9 cellular contexts compared by ENCODE assay signal in the genomic region with DNA sequence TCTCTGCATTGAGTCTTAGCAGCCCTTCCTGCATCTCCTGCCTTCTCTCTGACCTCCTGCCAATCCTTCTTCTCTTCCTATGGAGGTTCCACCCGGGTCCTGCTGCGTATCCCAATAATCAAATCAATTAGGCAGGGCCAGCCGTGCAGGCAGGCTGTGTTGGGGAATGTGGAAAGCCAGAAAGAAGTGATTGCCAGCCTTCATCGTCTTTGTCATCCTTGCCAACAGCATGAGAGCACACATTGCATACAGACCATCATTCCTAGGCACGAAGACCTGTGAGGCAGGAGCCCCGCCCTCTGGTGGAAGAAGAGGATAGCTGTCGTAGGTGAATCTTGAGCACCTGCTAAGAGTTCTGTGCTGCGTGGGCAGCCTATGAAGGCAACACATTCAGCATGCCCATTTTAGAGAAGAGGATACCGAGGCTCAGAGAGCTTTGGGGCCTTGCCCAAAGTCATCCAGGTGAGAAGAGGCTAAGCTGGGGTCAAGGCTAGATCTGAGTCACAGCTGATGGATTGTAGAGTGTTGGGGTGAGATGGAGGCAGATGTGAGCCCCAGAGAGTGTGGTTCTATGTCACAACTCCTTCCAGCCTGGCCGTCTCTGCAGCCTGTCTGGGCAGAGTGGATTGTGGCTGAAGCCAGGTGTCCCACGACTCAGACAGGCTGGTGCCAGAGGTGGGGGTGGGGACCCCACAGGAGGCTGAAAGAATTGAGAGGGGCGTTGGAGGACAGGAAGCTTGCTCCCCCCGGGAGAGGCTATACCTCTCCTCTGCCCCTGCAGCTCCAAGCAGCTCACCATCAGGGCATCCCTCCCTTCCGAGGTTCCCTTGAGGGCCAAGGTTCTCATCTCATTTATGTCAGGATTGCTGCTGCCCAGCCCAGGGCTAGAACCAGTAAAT. TPM values are rescaled to one million over a fixed set of nuclear protein-coding genes. Genes with fewer than 3 reads are reported as not detected.
DNase-seq lines count a peak whose midpoint lies in the region; ATAC-seq and TF ChIP-seq lines count a peak whose summit lies in the region.
"Had no signal": no experiment of that assay in that cellular context is flagged by ENCODE, and none has a peak within 500 bp of the region (broad histone marks: within the 10 kb centered on the region; RNA-seq: fewer than 3 reads in every experiment).

No MANE protein-coding gene starts in this region.

- no peak for ATAC-seq in activated CD8-positive, alpha-beta T cell treated with anti-CD3 and anti-CD28 coated beads for 36 hours
- no peak for ATAC-seq in activated CD8-positive, alpha-beta T cell treated with anti-CD3 and anti-CD28 coated beads, Interleukin-2, amount 10 ng/mL, durations not matched to agents 7 days and 5 days

- H3K9me3 Mint-ChIP-seq in activated CD8-positive, alpha-beta T cell treated with anti-CD3 and anti-CD28 coated beads for 36 hours = no peaks in the 10 kb centered on the region
- no peaks in the 10 kb centered on the region for H3K9me3 Mint-ChIP-seq in activated CD8-positive, alpha-beta T cell treated with anti-CD3 and anti-CD28 coated beads, Interleukin-2, amount 10 ng/mL, durations not matched to agents 7 days and 5 days (ENCODE audit: insufficient read depth)
- H3K9me3 Mint-ChIP-seq in chondrocyte (ENCODE audit: low read depth) = no peaks in the 10 kb centered on the region

- intact Hi-C loops in activated CD8-positive, alpha-beta T cell treated with anti-CD3 and anti-CD28 coated beads for 36 hours (cut with micrococcal nuclease) = no loop called here

- H3K4me1 Mint-ChIP-seq in activated CD8-positive, alpha-beta T cell treated with anti-CD3 and anti-CD28 coated beads for 36 hours (ENCODE audit: low read depth) = no peaks in the 10 kb centered on the region
- H3K4me1 Mint-ChIP-seq in activated CD8-positive, alpha-beta T cell treated with anti-CD3 and anti-CD28 coated beads, Interleukin-2, amount 10 ng/mL, durations not matched to agents 7 days and 5 days (ENCODE audit: low read depth) = no peaks in the 10 kb centered on the region
- H3K4me1 Mint-ChIP-seq in chondrocyte (ENCODE audit: low read depth) = peaks cover 71% of the 10 kb centered on the region

- H3K4me3 ChIP-seq in Jurkat, Clone E6-1 (ENCODE audit: low read length) = no peak overlapping the region

- peak overlapping the region; percentile 12 for H3K27ac ChIP-seq in substantia nigra (ENCODE audit: low read depth, low read length, poor library complexity, severe bottlenecking)

- DNase-seq in activated CD8-positive, alpha-beta T cell treated with anti-CD3 and anti-CD28 coated beads for 36 hours = peak; percentile 12
- no peak for DNase-seq in activated CD8-positive, alpha-beta T cell treated with anti-CD3 and anti-CD28 coated beads, Interleukin-2, amount 10 ng/mL, durations not matched to agents 7 days and 5 days
- DNase-seq in Jurkat, Clone E6-1 (ENCODE audit: low read depth, low spot score) = peak; percentile 31
- peak; percentile 79 for DNase-seq in chondrocyte (ENCODE audit: low spot score)
- DNase-seq in substantia nigra (lab: John Stamatoyannopoulos, UW) = peak in 1 of 49 donors; percentile 17
- DNase-seq in activated CD4-positive, CD25-positive, alpha-beta regulatory T cell (lab: John Stamatoyannopoulos, UW) = no peak
- no peak for DNase-seq in NCI-H1048 (lab: John Stamatoyannopoulos, UW)
- no peak for DNase-seq in activated effector memory CD4-positive, alpha-beta T cell treated with Interleukin-2 at 50 U/mL for 16 hours
- DNase-seq: NCI-H345 had no signal

- no peak for TF ChIP-seq CTCF in activated CD8-positive, alpha-beta T cell treated with anti-CD3 and anti-CD28 coated beads for 36 hours (IDR thresholded peaks at IDR 0.05)
- TF ChIP-seq CTCF in chondrocyte (IDR thresholded peaks at IDR 0.05) = peak; percentile 28

- CTCF ChIA-PET in activated CD8-positive, alpha-beta T cell treated with anti-CD3 and anti-CD28 coated beads for 36 hours (lab: Charles Lee) = no interaction called here
- CTCF ChIA-PET in activated CD8-positive, alpha-beta T cell treated with anti-CD3 and anti-CD28 coated beads, Interleukin-2, amount 10 ng/mL, durations not matched to agents 7 days and 5 days (lab: Charles Lee) = no interaction called here

- POLR2A ChIA-PET in activated CD8-positive, alpha-beta T cell treated with anti-CD3 and anti-CD28 coated beads for 36 hours (lab: Charles Lee) = no interaction called here
- POLR2A ChIA-PET in activated CD8-positive, alpha-beta T cell treated with anti-CD3 and anti-CD28 coated beads, Interleukin-2, amount 10 ng/mL, durations not matched to agents 7 days and 5 days (lab: Charles Lee) = no interaction called here

- no peak overlapping the region for H3K27ac Mint-ChIP-seq in activated CD8-positive, alpha-beta T cell treated with anti-CD3 and anti-CD28 coated beads for 36 hours
- no peak overlapping the region for H3K27ac Mint-ChIP-seq in activated CD8-positive, alpha-beta T cell treated with anti-CD3 and anti-CD28 coated beads, Interleukin-2, amount 10 ng/mL, durations not matched to agents 7 days and 5 days
- peak overlapping the region; percentile 13 for H3K27ac Mint-ChIP-seq in chondrocyte (ENCODE audit: unreplicated experiment)

- no peak overlapping the region for H3K4me3 Mint-ChIP-seq in activated CD8-positive, alpha-beta T cell treated with anti-CD3 and anti-CD28 coated beads for 36 hours
- H3K4me3 Mint-ChIP-seq in activated CD8-positive, alpha-beta T cell treated with anti-CD3 and anti-CD28 coated beads, Interleukin-2, amount 10 ng/mL, durations not matched to agents 7 days and 5 days = no peak overlapping the region
- no peak overlapping the region for H3K4me3 Mint-ChIP-seq in chondrocyte (ENCODE audit: unreplicated experiment)

- peaks cover 2% of the 10 kb centered on the region for H3K27me3 Mint-ChIP-seq in activated CD8-positive, alpha-beta T cell treated with anti-CD3 and anti-CD28 coated beads for 36 hours
- peaks cover 2% of the 10 kb centered on the region for H3K27me3 Mint-ChIP-seq in activated CD8-positive, alpha-beta T cell treated with anti-CD3 and anti-CD28 coated beads, Interleukin-2, amount 10 ng/mL, durations not matched to agents 7 days and 5 days (ENCODE audit: low read depth)
- H3K27me3 Mint-ChIP-seq in chondrocyte (ENCODE audit: low read depth) = no peaks in the 10 kb centered on the region

- no peaks in the 10 kb centered on the region for H3K36me3 Mint-ChIP-seq in activated CD8-positive, alpha-beta T cell treated with anti-CD3 and anti-CD28 coated beads for 36 hours (ENCODE audit: low read depth)
- H3K36me3 Mint-ChIP-seq in activated CD8-positive, alpha-beta T cell treated with anti-CD3 and anti-CD28 coated beads, Interleukin-2, amount 10 ng/mL, durations not matched to agents 7 days and 5 days (ENCODE audit: low read depth) = no peaks in the 10 kb centered on the region
- peaks cover 1% of the 10 kb centered on the region for H3K36me3 Mint-ChIP-seq in chondrocyte (ENCODE audit: low read depth)

RNA-seq across cellular contexts. Expression of gene C14orf132, which starts 12.7 kb away (rescaled TPM):
- total RNA-seq in activated CD8-positive, alpha-beta T cell treated with anti-CD3 and anti-CD28 coated beads for 36 hours = 1 to 10 TPM; 1.6 to 2.3 TPM
- under 1 TPM; 0.42 to 0.50 TPM for total RNA-seq in activated CD8-positive, alpha-beta T cell treated with anti-CD3 and anti-CD28 coated beads, Interleukin-2, amount 10 ng/mL, durations not matched to agents 7 days and 5 days
- 8.5 TPM for polyA plus RNA-seq in Jurkat, Clone E6-1 (2012; ENCODE audit: insufficient read depth, insufficient read length)
- total RNA-seq in chondrocyte = 33.0 to 99.3 TPM (median 33.2 TPM) in 3 replicates

Comparison
In these comparisons a context has a peak if more than half of its experiments do, and no peak if none do; other contexts are left out.
1. DNase-seq: peak in activated CD8-positive, alpha-beta T cell treated with anti-CD3 and anti-CD28 coated beads for 36 hours (single experiment), Jurkat, Clone E6-1 (single experiment) and chondrocyte (single experiment); none in activated CD8-positive, alpha-beta T cell treated with anti-CD3 and anti-CD28 coated beads, Interleukin-2, amount 10 ng/mL, durations not matched to agents 7 days and 5 days (single experiment), activated CD4-positive, CD25-positive, alpha-beta regulatory T cell (0 of 4), NCI-H1048 (single experiment) and activated effector memory CD4-positive, alpha-beta T cell treated with Interleukin-2 at 50 U/mL for 16 hours (single experiment).
2. RNA of gene C14orf132, which starts 12.7 kb away (total RNA-seq): 33.0 to 99.3 TPM in chondrocyte; 1.6 to 2.3 TPM in activated CD8-positive, alpha-beta T cell treated with anti-CD3 and anti-CD28 coated beads for 36 hours and 0.42 to 0.50 TPM in activated CD8-positive, alpha-beta T cell treated with anti-CD3 and anti-CD28 coated beads, Interleukin-2, amount 10 ng/mL, durations not matched to agents 7 days and 5 days; every median in the first group is over 10 times any median in the second.